12 cellular contexts compared by ENCODE assay signal in the genomic region with DNA sequence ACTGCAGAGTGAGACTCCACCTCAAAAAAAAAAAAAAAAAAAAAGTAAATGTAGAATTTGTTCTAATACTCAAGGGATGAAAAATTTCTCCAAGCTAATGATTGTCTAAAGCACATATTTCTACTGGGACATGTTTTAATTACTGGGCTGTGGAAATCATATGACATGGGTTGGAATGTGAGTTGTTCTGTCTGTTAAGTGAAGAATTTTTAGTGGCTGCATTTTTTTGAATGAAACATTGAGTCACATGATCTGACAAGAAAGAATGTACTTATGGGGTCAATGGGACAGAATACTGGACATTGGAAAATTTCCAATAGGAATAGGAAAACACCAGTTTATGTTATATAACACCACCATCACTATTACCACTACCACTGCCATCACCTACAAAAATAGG.
DNase-seq lines count a peak whose midpoint lies in the region; ATAC-seq lines count a peak whose summit lies in the region.
"Had no signal": no experiment of that assay in that cellular context is flagged by ENCODE, and none has a peak within 500 bp of the region (broad histone marks: within the 10 kb centered on the region; RNA-seq: fewer than 3 reads in every experiment).

No MANE protein-coding gene starts in this region.

- DNase-seq in activated naive CD8-positive, alpha-beta T cell treated with anti-CD3 and anti-CD28 coated beads, Interleukin-2, amount 10 ng/mL, durations not matched to agents 7 days and 5 days = no peak
- DNase-seq in activated naive CD8-positive, alpha-beta T cell treated with anti-CD3 and anti-CD28 coated beads, Interleukin-2, amount 50 U/mL, for 24 hours = no peak
- no peak for DNase-seq in activated T-helper 2 cell treated with anti-CD3 and anti-CD28 coated beads, Interferon-gamma antibody, Interleukin-2, Interleukin-4, amounts not matched to agents 10 μg/mL and 5 μg/mL and 100 μg/mL, durations not matched to agents 14 hours and 24 hours and 36 hours (ENCODE audit: low spot score)
- DNase-seq in immature natural killer cell (no peak), cerebellum (ENCODE audit: low spot score) (no peak)
- DNase-seq: endodermal cell; stimulated activated CD4-positive, alpha-beta T cell treated with anti-CD3 and anti-CD28 coated beads, Interleukin-2, amount 100 ng/mL, for 24 hours; uterus had no signal

- H3K27ac Mint-ChIP-seq in activated naive CD8-positive, alpha-beta T cell treated with anti-CD3 and anti-CD28 coated beads, Interleukin-2, amount 10 ng/mL, durations not matched to agents 7 days and 5 days = no peak overlapping the region
- H3K27ac Mint-ChIP-seq in activated naive CD8-positive, alpha-beta T cell treated with anti-CD3 and anti-CD28 coated beads, Interleukin-2, amount 50 U/mL, for 24 hours = no peak overlapping the region
- peak overlapping the region; percentile 84 for H3K27ac Mint-ChIP-seq in activated T-helper 2 cell treated with anti-CD3 and anti-CD28 coated beads, Interferon-gamma antibody, Interleukin-2, Interleukin-4, amounts not matched to agents 10 μg/mL and 5 μg/mL and 100 μg/mL, durations not matched to agents 14 hours and 24 hours and 36 hours
- peak overlapping the region in 1 of 6 donors; percentile 80 for H3K27ac Mint-ChIP-seq in immature natural killer cell
- H3K27ac Mint-ChIP-seq: endodermal cell, progenitor cell of endocrine pancreas had no signal

- peak overlapping the region; percentile 44 for H3K4me3 Mint-ChIP-seq in activated naive CD8-positive, alpha-beta T cell treated with anti-CD3 and anti-CD28 coated beads, Interleukin-2, amount 10 ng/mL, durations not matched to agents 7 days and 5 days
- H3K4me3 Mint-ChIP-seq in activated naive CD8-positive, alpha-beta T cell treated with anti-CD3 and anti-CD28 coated beads, Interleukin-2, amount 50 U/mL, for 24 hours = no peak overlapping the region
- H3K4me3 Mint-ChIP-seq in activated T-helper 2 cell treated with anti-CD3 and anti-CD28 coated beads, Interferon-gamma antibody, Interleukin-2, Interleukin-4, amounts not matched to agents 10 μg/mL and 5 μg/mL and 100 μg/mL, durations not matched to agents 14 hours and 24 hours and 36 hours (ENCODE audit: low read depth) = no peak overlapping the region
- H3K4me3 Mint-ChIP-seq in immature natural killer cell = peak overlapping the region; percentile 22 to 69 (median 31)
- H3K4me3 Mint-ChIP-seq: endodermal cell had no signal

- H3K9me3 Mint-ChIP-seq in activated naive CD8-positive, alpha-beta T cell treated with anti-CD3 and anti-CD28 coated beads, Interleukin-2, amount 10 ng/mL, durations not matched to agents 7 days and 5 days = peaks cover 1% of the 10 kb centered on the region
- no peaks in the 10 kb centered on the region for H3K9me3 Mint-ChIP-seq in activated naive CD8-positive, alpha-beta T cell treated with anti-CD3 and anti-CD28 coated beads, Interleukin-2, amount 50 U/mL, for 24 hours
- peaks cover 3% of the 10 kb centered on the region for H3K9me3 Mint-ChIP-seq in activated T-helper 2 cell treated with anti-CD3 and anti-CD28 coated beads, Interferon-gamma antibody, Interleukin-2, Interleukin-4, amounts not matched to agents 10 μg/mL and 5 μg/mL and 100 μg/mL, durations not matched to agents 14 hours and 24 hours and 36 hours
- H3K9me3 Mint-ChIP-seq in immature natural killer cell = no peaks in the 10 kb centered on the region
- H3K9me3 Mint-ChIP-seq: endodermal cell had no signal

- H3K36me3 Mint-ChIP-seq in activated naive CD8-positive, alpha-beta T cell treated with anti-CD3 and anti-CD28 coated beads, Interleukin-2, amount 10 ng/mL, durations not matched to agents 7 days and 5 days = peaks cover 18% of the 10 kb centered on the region
- H3K36me3 Mint-ChIP-seq in activated naive CD8-positive, alpha-beta T cell treated with anti-CD3 and anti-CD28 coated beads, Interleukin-2, amount 50 U/mL, for 24 hours (ENCODE audit: low read depth) = no peaks in the 10 kb centered on the region
- H3K36me3 Mint-ChIP-seq in activated T-helper 2 cell treated with anti-CD3 and anti-CD28 coated beads, Interferon-gamma antibody, Interleukin-2, Interleukin-4, amounts not matched to agents 10 μg/mL and 5 μg/mL and 100 μg/mL, durations not matched to agents 14 hours and 24 hours and 36 hours (ENCODE audit: low read depth) = peaks cover 3% of the 10 kb centered on the region
- H3K36me3 Mint-ChIP-seq in immature natural killer cell = peaks cover 0 to 4% (median 0%) of the 10 kb centered on the region in 3 donors

- H3K4me1 Mint-ChIP-seq in activated naive CD8-positive, alpha-beta T cell treated with anti-CD3 and anti-CD28 coated beads, Interleukin-2, amount 10 ng/mL, durations not matched to agents 7 days and 5 days = peaks cover 23% of the 10 kb centered on the region
- peaks cover 4% of the 10 kb centered on the region for H3K4me1 Mint-ChIP-seq in activated naive CD8-positive, alpha-beta T cell treated with anti-CD3 and anti-CD28 coated beads, Interleukin-2, amount 50 U/mL, for 24 hours
- H3K4me1 Mint-ChIP-seq in activated T-helper 2 cell treated with anti-CD3 and anti-CD28 coated beads, Interferon-gamma antibody, Interleukin-2, Interleukin-4, amounts not matched to agents 10 μg/mL and 5 μg/mL and 100 μg/mL, durations not matched to agents 14 hours and 24 hours and 36 hours (ENCODE audit: low read depth) = peaks cover 19% of the 10 kb centered on the region
- H3K4me1 Mint-ChIP-seq in immature natural killer cell = peaks cover 13 to 20% of the 10 kb centered on the region in 2 donors
- H3K4me1 Mint-ChIP-seq: endodermal cell had no signal

- no peak for ATAC-seq in activated naive CD8-positive, alpha-beta T cell treated with anti-CD3 and anti-CD28 coated beads, Interleukin-2, amount 10 ng/mL, durations not matched to agents 7 days and 5 days (ENCODE audit: low read depth)
- no peak for ATAC-seq in activated naive CD8-positive, alpha-beta T cell treated with anti-CD3 and anti-CD28 coated beads, Interleukin-2, amount 50 U/mL, for 24 hours
- ATAC-seq in GM18517 (IDR thresholded peaks at IDR 0.05; ENCODE audit: unreplicated experiment) = no peak
- no peak for ATAC-seq in GM21447 (IDR thresholded peaks at IDR 0.05; ENCODE audit: unreplicated experiment)
- ATAC-seq in activated CD4-positive, CD25-positive, alpha-beta regulatory T cell treated with anti-CD3 and anti-CD28 coated beads, Interleukin-2, amount 50 U/mL, for 24 hours = no peak

- intact Hi-C loops in activated T-helper 2 cell treated with anti-CD3 and anti-CD28 coated beads, Interferon-gamma antibody, Interleukin-2, Interleukin-4, amounts not matched to agents 10 μg/mL and 5 μg/mL and 100 μg/mL, durations not matched to agents 14 hours and 24 hours and 36 hours (cut with micrococcal nuclease) = loop anchor here (1.0 to 10.0 kb wide), 4 partner anchors 59 to 686 kb away; partner anchors contain the start of gene EDEM3

- POLR2A ChIA-PET in activated naive CD8-positive, alpha-beta T cell treated with anti-CD3 and anti-CD28 coated beads, Interleukin-2, amount 10 ng/mL, durations not matched to agents 7 days and 5 days (lab: Charles Lee) = interaction anchor here (0.6 to 5.5 kb wide), 9 partner anchors 9 to 155 kb away, joined by 3 to 68 read pairs (median 7); partner anchors contain the start of gene IVNS1ABP

- no peaks in the 10 kb centered on the region for H3K27me3 Mint-ChIP-seq in activated naive CD8-positive, alpha-beta T cell treated with anti-CD3 and anti-CD28 coated beads, Interleukin-2, amount 10 ng/mL, durations not matched to agents 7 days and 5 days
- no peaks in the 10 kb centered on the region for H3K27me3 Mint-ChIP-seq in activated naive CD8-positive, alpha-beta T cell treated with anti-CD3 and anti-CD28 coated beads, Interleukin-2, amount 50 U/mL, for 24 hours
- no peaks in the 10 kb centered on the region for H3K27me3 Mint-ChIP-seq in activated T-helper 2 cell treated with anti-CD3 and anti-CD28 coated beads, Interferon-gamma antibody, Interleukin-2, Interleukin-4, amounts not matched to agents 10 μg/mL and 5 μg/mL and 100 μg/mL, durations not matched to agents 14 hours and 24 hours and 36 hours (ENCODE audit: low read depth)
- no peaks in the 10 kb centered on the region for H3K27me3 Mint-ChIP-seq in immature natural killer cell (ENCODE audit: low read depth in 3 of 3)
- H3K27me3 Mint-ChIP-seq: progenitor cell of endocrine pancreas had no signal

Comparison
In these comparisons a context has a peak if more than half of its experiments do, and no peak if none do; other contexts are left out.
1. H3K4me3 Mint-ChIP-seq: peak in activated naive CD8-positive, alpha-beta T cell treated with anti-CD3 and anti-CD28 coated beads, Interleukin-2, amount 10 ng/mL, durations not matched to agents 7 days and 5 days (single experiment) and immature natural killer cell (5 of 5); none in activated naive CD8-positive, alpha-beta T cell treated with anti-CD3 and anti-CD28 coated beads, Interleukin-2, amount 50 U/mL, for 24 hours (single experiment) and activated T-helper 2 cell treated with anti-CD3 and anti-CD28 coated beads, Interferon-gamma antibody, Interleukin-2, Interleukin-4, amounts not matched to agents 10 μg/mL and 5 μg/mL and 100 μg/mL, durations not matched to agents 14 hours and 24 hours and 36 hours (single experiment).